In the genomic region with DNA sequence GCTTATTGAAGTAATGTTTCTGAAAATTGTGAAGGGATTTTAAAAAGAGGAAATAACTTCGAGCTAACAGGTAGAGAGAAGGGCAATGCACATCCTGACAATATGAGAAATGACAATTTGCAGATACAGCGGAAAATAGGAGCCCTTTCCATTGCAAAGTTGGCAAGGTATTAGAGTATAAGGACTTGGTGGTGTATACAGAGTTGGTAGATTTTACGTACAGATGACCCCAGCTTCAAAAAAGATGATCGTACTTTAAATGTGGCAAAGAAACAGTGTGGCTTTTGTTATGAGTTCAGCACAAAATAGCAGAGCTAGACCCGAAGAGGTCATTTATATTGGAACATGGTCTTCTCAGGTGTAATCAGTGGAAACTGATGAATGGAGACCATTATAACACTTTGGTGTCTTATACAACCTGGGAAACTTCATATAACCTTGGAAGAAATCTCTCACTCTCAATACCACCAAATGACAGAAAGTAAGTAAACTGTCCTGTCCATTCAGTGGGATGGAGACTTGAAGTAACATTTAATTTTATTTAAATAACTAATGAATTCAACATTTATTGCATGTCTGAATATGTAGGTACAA, we compare ENCODE assay signal across 11 cellular contexts. TPM values are rescaled to one million over a fixed set of nuclear protein-coding genes. Genes with fewer than 3 reads are reported as not detected.
DNase-seq lines count a peak whose midpoint lies in the region; ATAC-seq and TF ChIP-seq lines count a peak whose summit lies in the region.
"Had no signal": no experiment of that assay in that cellular context is flagged by ENCODE, and none has a peak within 500 bp of the region (broad histone marks: within the 10 kb centered on the region; RNA-seq: fewer than 3 reads in every experiment).

No MANE protein-coding gene starts in this region.

- peak overlapping the region; percentile 85 for H3K4me3 Mint-ChIP-seq in activated T-cell treated with anti-CD3 and anti-CD28 coated beads, Interleukin-2, amount 50 U/mL, for 4 hours
- H3K4me3 Mint-ChIP-seq in activated CD4-positive, alpha-beta memory T cell treated with anti-CD3 and anti-CD28 coated beads, Interleukin-2, amount 10 ng/mL, durations not matched to agents 7 days and 5 days = peak overlapping the region; percentile 93

- peaks cover 10% of the 10 kb centered on the region for H3K9me3 Mint-ChIP-seq in activated T-cell treated with anti-CD3 and anti-CD28 coated beads, Interleukin-2, amount 50 U/mL, for 4 hours
- H3K9me3 Mint-ChIP-seq in activated CD4-positive, alpha-beta memory T cell treated with anti-CD3 and anti-CD28 coated beads, Interleukin-2, amount 10 ng/mL, durations not matched to agents 7 days and 5 days = peaks cover 16% of the 10 kb centered on the region

- intact Hi-C loops in lower leg skin (cut with DNase I; ENCODE audit: low total_unique reads) = no loop called here

- DNase-seq in activated T-cell treated with anti-CD3 and anti-CD28 coated beads, Interleukin-2, amount 50 U/mL, for 4 hours = no peak
- DNase-seq in activated T-cell treated with anti-CD3 and anti-CD28 coated beads, Interleukin-2, amount 50 U/mL, for 1 hour = no peak
- DNase-seq in activated CD4-positive, alpha-beta memory T cell treated with anti-CD3 and anti-CD28 coated beads, Interleukin-2, amount 10 ng/mL, durations not matched to agents 7 days and 5 days = no peak
- DNase-seq in lower leg skin (ENCODE audit: low spot score in 2 of 2) (no peak), omental fat pad (ENCODE audit: low spot score) (no peak), NCI-H1436 (lab: John Stamatoyannopoulos, UW) (no peak)
- DNase-seq in stimulated activated CD4-positive, alpha-beta T cell treated with anti-CD3 and anti-CD28 coated beads, Interleukin-4, amount 100 ng/mL, for 4 hours = no peak
- DNase-seq: NCI-H146, T-helper 9 cell had no signal

- H3K27me3 Mint-ChIP-seq in activated T-cell treated with anti-CD3 and anti-CD28 coated beads, Interleukin-2, amount 50 U/mL, for 4 hours (ENCODE audit: low read depth) = no peaks in the 10 kb centered on the region
- H3K27me3 Mint-ChIP-seq in activated CD4-positive, alpha-beta memory T cell treated with anti-CD3 and anti-CD28 coated beads, Interleukin-2, amount 10 ng/mL, durations not matched to agents 7 days and 5 days = no peaks in the 10 kb centered on the region

- H3K36me3 ChIP-seq in thymus (ENCODE audit: control insufficient read depth, insufficient read depth) = no peaks in the 10 kb centered on the region
- H3K36me3 ChIP-seq: cardiac muscle cell had no signal

- CTCF ChIA-PET in activated CD4-positive, alpha-beta memory T cell treated with anti-CD3 and anti-CD28 coated beads, Interleukin-2, amount 10 ng/mL, durations not matched to agents 7 days and 5 days (lab: Charles Lee) = interaction anchor here (0.7 to 4.1 kb wide), 5 partner anchors 53 to 124 kb away, joined by 3 to 34 read pairs (median 8); no protein-coding TSS in a partner anchor

- POLR2A ChIA-PET in activated CD4-positive, alpha-beta memory T cell treated with anti-CD3 and anti-CD28 coated beads, Interleukin-2, amount 10 ng/mL, durations not matched to agents 7 days and 5 days (lab: Charles Lee) = interaction anchor here (0.9 to 6.6 kb wide), 21 partner anchors 11 to 252 kb away, joined by 3 to 298 read pairs (median 6); partner anchors contain the start of genes CD69, CLEC2D and CLECL1

- peak overlapping the region; percentile 58 for H3K27ac ChIP-seq in thymus (ENCODE audit: low read depth)
- H3K27ac ChIP-seq: cardiac muscle cell had no signal

- WGBS in lower leg skin, 2 donors = 31 to 33% methylated on average over 5 of the region's 5 CpGs
- WGBS in thymus = 5% methylated on average over 5 of the region's 5 CpGs

- TF ChIP-seq CTCF in lower leg skin (IDR thresholded peaks at IDR 0.05) (no peak), omental fat pad (IDR thresholded peaks at IDR 0.05) (no peak)

- H3K27ac Mint-ChIP-seq in activated CD4-positive, alpha-beta memory T cell treated with anti-CD3 and anti-CD28 coated beads, Interleukin-2, amount 10 ng/mL, durations not matched to agents 7 days and 5 days = peak overlapping the region; percentile 92

- H3K4me1 Mint-ChIP-seq in activated T-cell treated with anti-CD3 and anti-CD28 coated beads, Interleukin-2, amount 50 U/mL, for 4 hours (ENCODE audit: low read depth) = peaks cover 52% of the 10 kb centered on the region
- peaks cover 39% of the 10 kb centered on the region for H3K4me1 Mint-ChIP-seq in activated CD4-positive, alpha-beta memory T cell treated with anti-CD3 and anti-CD28 coated beads, Interleukin-2, amount 10 ng/mL, durations not matched to agents 7 days and 5 days

- no peak for TF ChIP-seq POLR2A in lower leg skin (IDR thresholded peaks at IDR 0.05)

- no peaks in the 10 kb centered on the region for H3K9me3 ChIP-seq in thymus (ENCODE audit: control insufficient read depth)

- H3K4me1 ChIP-seq in thymus (ENCODE audit: control insufficient read depth, insufficient read depth, low read length) = peaks cover 2% of the 10 kb centered on the region

- H3K4me3 ChIP-seq in lower leg skin (ENCODE audit: low read depth, poor library complexity, severe bottlenecking) (peak overlapping the region; percentile 10), thymus (ENCODE audit: low read length) (peak overlapping the region; percentile 65)
- H3K4me3 ChIP-seq: cardiac muscle cell had no signal

- ATAC-seq in activated T-cell treated with anti-CD3 and anti-CD28 coated beads, Interleukin-2, amount 50 U/mL, for 4 hours = no peak
- ATAC-seq in omental fat pad (ENCODE audit: low FRiP score) = no peak

- peaks cover 21% of the 10 kb centered on the region for H3K36me3 Mint-ChIP-seq in activated T-cell treated with anti-CD3 and anti-CD28 coated beads, Interleukin-2, amount 50 U/mL, for 4 hours (ENCODE audit: insufficient read depth)
- H3K36me3 Mint-ChIP-seq in activated CD4-positive, alpha-beta memory T cell treated with anti-CD3 and anti-CD28 coated beads, Interleukin-2, amount 10 ng/mL, durations not matched to agents 7 days and 5 days (ENCODE audit: low read depth) = peaks cover 44% of the 10 kb centered on the region

- no peaks in the 10 kb centered on the region for H3K27me3 ChIP-seq in thymus (ENCODE audit: control insufficient read depth, insufficient read depth)
- H3K27me3 ChIP-seq: cardiac muscle cell had no signal

RNA-seq across cellular contexts. Expression of gene CLEC2B, which starts 2.3 kb away (rescaled TPM):
- total RNA-seq in activated T-cell treated with anti-CD3 and anti-CD28 coated beads, Interleukin-2, amount 50 U/mL, for 4 hours = 10 to 100 TPM in 1 of 3 donors, 1 to 10 TPM in 2; 8.4 to 13.7 (median 8.9) TPM
- 10 to 100 TPM; 79.6 to 79.7 TPM for total RNA-seq in activated CD4-positive, alpha-beta memory T cell treated with anti-CD3 and anti-CD28 coated beads, Interleukin-2, amount 10 ng/mL, durations not matched to agents 7 days and 5 days
- 10 to 100 TPM; 52.3 to 90.6 (median 81.9) TPM for total RNA-seq in lower leg skin
- 42.7 TPM for polyA plus RNA-seq in thymus
- 10 to 100 TPM; 23.8 to 48.2 (median 31.5) TPM for total RNA-seq in omental fat pad
- total RNA-seq: cardiac muscle cell had no signal

RNA-seq across cellular contexts. Expression of gene KLRF2, which starts 14.4 kb away (rescaled TPM):
- not detected for total RNA-seq in activated T-cell treated with anti-CD3 and anti-CD28 coated beads, Interleukin-2, amount 50 U/mL, for 4 hours
- total RNA-seq in activated CD4-positive, alpha-beta memory T cell treated with anti-CD3 and anti-CD28 coated beads, Interleukin-2, amount 10 ng/mL, durations not matched to agents 7 days and 5 days = not detected
- total RNA-seq in lower leg skin = not detected
- polyA plus RNA-seq in thymus = 0.11 TPM
- not detected for total RNA-seq in omental fat pad
- total RNA-seq: cardiac muscle cell had no signal
- polyA plus RNA-seq: cardiac muscle cell had no signal

RNA-seq across cellular contexts. Expression of gene KLRF1, which starts 39.6 kb away (rescaled TPM):
- not detected for total RNA-seq in activated T-cell treated with anti-CD3 and anti-CD28 coated beads, Interleukin-2, amount 50 U/mL, for 4 hours
- total RNA-seq in activated CD4-positive, alpha-beta memory T cell treated with anti-CD3 and anti-CD28 coated beads, Interleukin-2, amount 10 ng/mL, durations not matched to agents 7 days and 5 days = under 1 TPM; 0.38 to 0.48 TPM
- total RNA-seq in lower leg skin = under 1 TPM in 1 of 4 donors, not detected in 3; 0.27 TPM
- polyA plus RNA-seq in thymus = 3.3 TPM
- total RNA-seq in omental fat pad = under 1 TPM in 1 of 4 donors, not detected in 3; 0.46 TPM
- total RNA-seq: cardiac muscle cell had no signal
- polyA plus RNA-seq: cardiac muscle cell had no signal
